In genomic region chr19:15250635-15250993, GRCh38 we compare ENCODE assay signal across 13 cellular contexts. TPM values are rescaled to one million over a fixed set of nuclear protein-coding genes. Genes with fewer than 3 reads are reported as not detected.
A peak's percentile ranks its signal among the peaks of the same experiment; 100 is the strongest.
DNase-seq lines count a peak whose midpoint lies in the region; ATAC-seq, FAIRE-seq and TF ChIP-seq lines count a peak whose summit lies in the region.
"Had no signal": no experiment of that assay in that cellular context is flagged by ENCODE, and none has a peak within 500 bp of the region (broad histone marks: within the 10 kb centered on the region; RNA-seq: fewer than 3 reads in every experiment).

No MANE protein-coding gene starts in this region.

- ATAC-seq in HepG2 (no peak), HG03108 (IDR thresholded peaks at IDR 0.05; ENCODE audit: unreplicated experiment) (no peak)
- ATAC-seq: naive thymus-derived CD8-positive, alpha-beta T cell had no signal

- CTCF ChIA-PET in HepG2 (lab: Yijun Ruan, JAX; ENCODE audit: low intra/inter-chr PET ratio, low total read pairs): no interaction called here

- WGBS in liver: 67% methylated on average over 1 of the region's 1 CpG
- 100% methylated on average over 1 of the region's 1 CpG for WGBS in HepG2 (ENCODE audit: low lambda C conversion rate)
- WGBS in prostate gland: 29% methylated on average over 1 of the region's 1 CpG

- in situ Hi-C loops in HepG2 (cut with HindIII; ENCODE audit: extremely low pct_ligation_motif_present, low pct_unique_long_range_greater_than_20kb): no loop called here

- DNase-seq in HepG2 (ENCODE audit: low spot score) (no peak), foreskin melanocyte (peak; percentile 22), prostate gland (ENCODE audit: low spot score) (no peak), GM03348 (ENCODE audit: low spot score) (no peak), cerebellum (ENCODE audit: low spot score) (no peak), HPDE6-E6E7 (ENCODE audit: extremely low spot score) (no peak)
- DNase-seq: activated T-cell treated with anti-CD3 and anti-CD28 coated beads for 4 hours; naive thymus-derived CD8-positive, alpha-beta T cell had no signal

- H3K27ac ChIP-seq in liver (ENCODE audit: low read depth in 1 of 2, low read length in 2 of 2) (peak overlapping the region; percentile 57 to 75), HepG2 (ENCODE audit: extremely low read length, insufficient read depth, low read length) (no peak overlapping the region), prostate gland (peak overlapping the region; percentile 73 to 80)

- H3K79me2 ChIP-seq in HepG2 (ENCODE audit: insufficient read depth, low read length): no peaks in the 10 kb centered on the region

- peaks cover 11 to 26% (median 22%) of the 10 kb centered on the region in 4 donors for H3K4me1 ChIP-seq in liver (ENCODE audit: control insufficient read depth in 4 of 4, insufficient read depth in 4 of 4, low read length in 3 of 4)
- H3K4me1 ChIP-seq in HepG2 (ENCODE audit: insufficient read depth, low read length): peaks cover 40% of the 10 kb centered on the region
- peaks cover 29% of the 10 kb centered on the region for H3K4me1 ChIP-seq in prostate gland (replicated peaks)

- H3K36me3 ChIP-seq in liver (ENCODE audit: control insufficient read depth in 4 of 4, insufficient read depth in 3 of 4, low read depth in 1 of 4, low read length in 3 of 4) (peaks cover 13 to 59% (median 38%) of the 10 kb centered on the region in 4 donors), HepG2 (replicated peaks in 1 of 2; ENCODE audit: control insufficient read depth in 1 of 2, insufficient read depth in 2 of 2, low read length in 2 of 2) (peaks cover 43 to 91% of the 10 kb centered on the region in 2 experiments), prostate gland (peaks cover 9 to 21% of the 10 kb centered on the region in 2 donors)

- BruUV-seq in HepG2 (replicated peaks; lab: Mats Ljungman, UMichigan): no TSS peak

- no peak overlapping the region for H2AFZ ChIP-seq in HepG2 (ENCODE audit: low read length)

- H3K4me2 ChIP-seq in HepG2 (ENCODE audit: low read depth, low read length): no peak overlapping the region

- TF ChIP-seq RAD21 in liver (IDR thresholded peaks at IDR 0.05) (no peak), HepG2 (CRISPR knock-in tag; IDR thresholded peaks at IDR 0.05) (no peak)

- POLR2A ChIA-PET in HepG2 (lab: Yijun Ruan, JAX): no interaction called here

- H3K9ac ChIP-seq in liver (ENCODE audit: low read depth in 1 of 2, low read length in 2 of 2): no peak overlapping the region
- H3K9ac ChIP-seq in HepG2 (ENCODE audit: insufficient read depth, low read depth, low read length): no peak overlapping the region

- H3K4me3 ChIP-seq in liver (ENCODE audit: low read depth in 1 of 3, low read length in 3 of 3) (no peak overlapping the region), HepG2 (replicated peaks in 1 of 3; ENCODE audit: insufficient read depth in 1 of 3, low read depth in 2 of 3, low read length in 3 of 3) (no peak overlapping the region), prostate gland (no peak overlapping the region)

- H3K27me3 ChIP-seq in liver (ENCODE audit: control insufficient read depth in 4 of 4, insufficient read depth in 4 of 4, low read length in 3 of 4): no peaks in the 10 kb centered on the region
- H3K27me3 ChIP-seq in HepG2 (ENCODE audit: control insufficient read depth in 1 of 2, insufficient read depth in 2 of 2, low read length in 2 of 2): no peaks in the 10 kb centered on the region
- no peaks in the 10 kb centered on the region for H3K27me3 ChIP-seq in prostate gland (replicated peaks; ENCODE audit: insufficient read depth)

- intact Hi-C loops in HepG2 (cut with micrococcal nuclease; ENCODE audit: unreplicated experiment): no loop called here
- intact Hi-C loops in prostate gland (cut with DNase I): loop anchor here (5.0 kb wide), 1 partner anchor 82 kb away; the partner anchor contains the start of gene BRD4

- TF ChIP-seq EP300 in HepG2 (IDR thresholded peaks at IDR 0.05; ENCODE audit: low read depth in 2 of 2, low read length in 2 of 2) (no peak), HepG2 (CRISPR knock-in tag; IDR thresholded peaks at IDR 0.05; ENCODE audit: borderline replicate concordance) (no peak)

- no peak for TF ChIP-seq CTCF in liver (IDR thresholded peaks at IDR 0.05; ENCODE audit: low read depth, low read length, missing input control)
- TF ChIP-seq CTCF in HepG2 (CRISPR knock-in tag; IDR thresholded peaks at IDR 0.05): no peak
- no peak for TF ChIP-seq CTCF in prostate gland (IDR thresholded peaks at IDR 0.05)

- H3K9me3 ChIP-seq in liver (ENCODE audit: control insufficient read depth in 4 of 4, low read length in 3 of 4) (no peaks in the 10 kb centered on the region), HepG2 (ENCODE audit: low read length) (no peaks in the 10 kb centered on the region), prostate gland (no peaks in the 10 kb centered on the region)

- peak in 1 of 2 experiments; percentile 42; a peak in 1 of 4 replicates for TF ChIP-seq POLR2A in HepG2 (IDR thresholded peaks at IDR 0.05; ENCODE audit: insufficient read depth in 1 of 2, low read depth in 2 of 2, low read length in 2 of 2)
- TF ChIP-seq POLR2A in prostate gland (IDR thresholded peaks at IDR 0.05): no peak

- peaks cover 46% of the 10 kb centered on the region; the same call in 1 of the 2 replicates for H4K20me1 ChIP-seq in HepG2 (ENCODE audit: insufficient read depth, low read length)

- no peak for FAIRE-seq in HepG2 (lab: Jason Lieb, UNC)
- FAIRE-seq: colon had no signal

TF ChIP-seq in liver, 16 proteins besides CTCF, POLR2A, EP300 and RAD21 (continues in another document):
- no peak for TF ChIP-seq NR2F2 (IDR thresholded peaks at IDR 0.05)
- TF ChIP-seq JUND (IDR thresholded peaks at IDR 0.05): no peak
- TF ChIP-seq HNF4G (IDR thresholded peaks at IDR 0.05): no peak
- TF ChIP-seq FOXA1 (IDR thresholded peaks at IDR 0.05): no peak
- no peak for TF ChIP-seq YY1 (IDR thresholded peaks at IDR 0.05)

TF ChIP-seq in HepG2, 621 proteins besides CTCF, POLR2A, EP300 and RAD21 (continues in another document):
- TF ChIP-seq NR3C1 (CRISPR knock-in tag; IDR thresholded peaks at IDR 0.05) (no peak), ZNF816 (CRISPR knock-in tag; IDR thresholded peaks at IDR 0.05; ENCODE audit: borderline replicate concordance) (no peak), ZSCAN21 (CRISPR knock-in tag; IDR thresholded peaks at IDR 0.05; ENCODE audit: borderline replicate concordance) (no peak)

RNA-seq across cellular contexts. Expression of gene EPHX3, which starts 18.4 kb away (rescaled TPM):
- total RNA-seq in liver: under 1 TPM in 1 of 2 donors, not detected in 1; 0.25 TPM
- under 1 TPM; 0.17 to 0.21 TPM for polyA plus RNA-seq in liver
- total RNA-seq in HepG2 (2016; rRNA removed; fragmentation: Illumina TruSeq; extraction: Trizol): 0.07 TPM in 1 of 2 replicates, not detected in the other
- not detected in 2 replicates for total RNA-seq in HepG2 (2016; cell fraction: cytosol; rRNA removed; fragmentation: Illumina TruSeq; extraction: Trizol; ENCODE audit: low read depth)
- 0.06 TPM in 1 of 2 replicates, not detected in the other for total RNA-seq in HepG2 (2016; cell fraction: insoluble cytoplasmic fraction; rRNA removed; fragmentation: Illumina TruSeq; extraction: Trizol)
- not detected in 2 replicates for total RNA-seq in HepG2 (2016; cell fraction: membrane; rRNA removed; fragmentation: Illumina TruSeq; extraction: Trizol)
- total RNA-seq in HepG2 (2016; cell fraction: nucleus; rRNA removed; fragmentation: Illumina TruSeq; extraction: Trizol): not detected in 2 replicates
- polyA plus RNA-seq in HepG2 (2011; rRNA removed): 0.15 and 0.17 TPM in 2 replicates
- polyA plus RNA-seq in HepG2 (2011; cell fraction: cytosol; rRNA removed): 0.04 and 0.05 TPM in 2 replicates
- 0.78 and 0.82 TPM in 2 replicates for polyA plus RNA-seq in HepG2 (2011; cell fraction: nucleus; rRNA removed)
- 0.07 TPM in 1 of 2 replicates, not detected in the other for polyA plus RNA-seq in HepG2 (2012)
- not detected in 2 replicates for polyA plus RNA-seq in HepG2 (2016; cell fraction: cytosol; fragmentation: Illumina TruSeq; extraction: Trizol; ENCODE audit: low read depth)
- polyA plus RNA-seq in HepG2 (2016; cell fraction: insoluble cytoplasmic fraction; fragmentation: Illumina TruSeq; extraction: Trizol; ENCODE audit: low read depth): not detected in 2 replicates
- polyA plus RNA-seq in HepG2 (2016; cell fraction: membrane; fragmentation: Illumina TruSeq; extraction: Trizol; ENCODE audit: low read depth): 0.10 TPM in 1 of 2 replicates, not detected in the other
- polyA plus RNA-seq in HepG2 (2016; cell fraction: nucleus; fragmentation: Illumina TruSeq; extraction: Trizol; ENCODE audit: insufficient read depth, low read depth): not detected in 2 replicates
- 0.76 and 0.96 TPM in 2 replicates for polyA minus RNA-seq in HepG2 (2011; rRNA and poly(A)+ RNA removed; ENCODE audit: low replicate concordance)
- not detected in 2 replicates for polyA minus RNA-seq in HepG2 (2011; cell fraction: cytosol; rRNA and poly(A)+ RNA removed)
- polyA minus RNA-seq in HepG2 (2011; cell fraction: nucleus; rRNA and poly(A)+ RNA removed): 0.99 and 1.2 TPM in 2 replicates
- 1 to 10 TPM; 1.4 to 1.6 TPM for total RNA-seq in prostate gland
- total RNA-seq in cerebellum: 0.18 TPM
- total RNA-seq: LHCN-M2, RPMI7951 had no signal
- polyA plus RNA-seq: naive thymus-derived CD8-positive, alpha-beta T cell had no signal

RNA-seq across cellular contexts. Expression of gene NOTCH3, which starts 49.8 kb away (rescaled TPM):
- total RNA-seq in liver (1 to 10 TPM; 3.6 to 3.7 TPM), HepG2 (2016; rRNA removed; fragmentation: Illumina TruSeq; extraction: Trizol) (0.09 TPM in 1 of 2 replicates, not detected in the other), prostate gland (10 to 100 TPM; 31.8 to 48.0 TPM), cerebellum (28.7 TPM)
- polyA plus RNA-seq in liver (1 to 10 TPM in 1 of 2 donors, under 1 TPM in 1; 0.49 to 2.2 TPM), HepG2 (2011; rRNA removed) (0.28 and 0.43 TPM in 2 replicates)
- under 0.01 TPM in 1 of 2 replicates, not detected in the other for total RNA-seq in HepG2 (2016; cell fraction: cytosol; rRNA removed; fragmentation: Illumina TruSeq; extraction: Trizol; ENCODE audit: low read depth)
- 0.09 TPM in 1 of 2 replicates, not detected in the other for total RNA-seq in HepG2 (2016; cell fraction: insoluble cytoplasmic fraction; rRNA removed; fragmentation: Illumina TruSeq; extraction: Trizol)
- total RNA-seq in HepG2 (2016; cell fraction: membrane; rRNA removed; fragmentation: Illumina TruSeq; extraction: Trizol): 0.03 TPM in 2 replicates
- 0.44 and 0.93 TPM in 2 replicates for total RNA-seq in HepG2 (2016; cell fraction: nucleus; rRNA removed; fragmentation: Illumina TruSeq; extraction: Trizol)
- 0.09 and 0.27 TPM in 2 replicates for polyA plus RNA-seq in HepG2 (2011; cell fraction: cytosol; rRNA removed)
- 1.4 and 2.1 TPM in 2 replicates for polyA plus RNA-seq in HepG2 (2011; cell fraction: nucleus; rRNA removed)
- 0.20 and 0.63 TPM in 2 replicates for polyA plus RNA-seq in HepG2 (2012)
- polyA plus RNA-seq in HepG2 (2016; cell fraction: cytosol; fragmentation: Illumina TruSeq; extraction: Trizol; ENCODE audit: low read depth): 0.01 and 0.02 TPM in 2 replicates
- 0.04 TPM in 1 of 2 replicates, not detected in the other for polyA plus RNA-seq in HepG2 (2016; cell fraction: insoluble cytoplasmic fraction; fragmentation: Illumina TruSeq; extraction: Trizol; ENCODE audit: low read depth)
- 0.01 and 0.05 TPM in 2 replicates for polyA plus RNA-seq in HepG2 (2016; cell fraction: membrane; fragmentation: Illumina TruSeq; extraction: Trizol; ENCODE audit: low read depth)
- polyA plus RNA-seq in HepG2 (2016; cell fraction: nucleus; fragmentation: Illumina TruSeq; extraction: Trizol; ENCODE audit: insufficient read depth, low read depth): 0.29 and 0.71 TPM in 2 replicates
- 0.54 and 1.5 TPM in 2 replicates for polyA minus RNA-seq in HepG2 (2011; rRNA and poly(A)+ RNA removed; ENCODE audit: low replicate concordance)
- polyA minus RNA-seq in HepG2 (2011; cell fraction: cytosol; rRNA and poly(A)+ RNA removed): 0.70 and 0.79 TPM in 2 replicates
- 0.50 and 1.9 TPM in 2 replicates for polyA minus RNA-seq in HepG2 (2011; cell fraction: nucleus; rRNA and poly(A)+ RNA removed)
- polyA plus RNA-seq: naive thymus-derived CD8-positive, alpha-beta T cell had no signal
